In the genomic region with DNA sequence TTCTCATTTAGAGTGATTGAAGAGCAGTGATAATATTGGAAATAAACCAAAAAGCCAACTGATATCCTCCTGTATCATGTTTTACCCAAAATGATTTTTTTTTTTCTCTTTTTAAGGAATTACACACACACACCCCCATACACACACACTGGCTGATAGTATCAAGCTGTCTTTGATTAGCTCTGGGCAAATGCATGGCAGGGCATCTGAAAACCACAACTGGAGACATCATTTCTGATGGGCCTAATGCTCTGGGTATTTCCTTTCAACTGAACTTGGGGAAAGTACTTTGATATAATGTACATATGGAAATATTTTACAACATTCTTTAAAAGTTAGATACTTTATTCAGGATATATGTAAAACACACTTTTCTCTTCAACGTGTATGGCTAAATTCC, we compare ENCODE assay signal across 18 cellular contexts. TPM values are rescaled to one million over a fixed set of nuclear protein-coding genes. Genes with fewer than 3 reads are reported as not detected.
DNase-seq lines count a peak whose midpoint lies in the region; ATAC-seq and TF ChIP-seq lines count a peak whose summit lies in the region.
"Had no signal": no experiment of that assay in that cellular context is flagged by ENCODE, and none has a peak within 500 bp of the region (broad histone marks: within the 10 kb centered on the region; RNA-seq: fewer than 3 reads in every experiment).

No MANE protein-coding gene starts in this region.

- H3K4me1 Mint-ChIP-seq in CD14-positive monocyte, result no peaks in the 10 kb centered on the region
- no peaks in the 10 kb centered on the region for H3K4me1 Mint-ChIP-seq in T-cell

- H3K4me3 Mint-ChIP-seq in CD14-positive monocyte (no peak overlapping the region), T-cell (no peak overlapping the region)

- H3K27me3 Mint-ChIP-seq in CD14-positive monocyte (ENCODE audit: low read depth in 3 of 3) (no peaks in the 10 kb centered on the region), T-cell (no peaks in the 10 kb centered on the region)

- TF ChIP-seq CTCF in AG09319 (IDR thresholded peaks at IDR 0.05; ENCODE audit: low read depth, low read length) (no peak), CD14-positive monocyte (IDR thresholded peaks at IDR 0.05) (no peak)

- in situ Hi-C loops in G401 (cut with HindIII; ENCODE audit: low sequenced_read_pairs), result no loop called here

- CTCF ChIA-PET in T-cell (lab: Charles Lee), result interaction anchor here in 1 of 2 donors (0.7 kb wide), 1 partner anchor 374 kb away, joined by 5 read pairs; no protein-coding TSS in a partner anchor

- H3K36me3 Mint-ChIP-seq in CD14-positive monocyte (peaks cover 49 to 50% of the 10 kb centered on the region in 2 donors), T-cell (peaks cover 24% of the 10 kb centered on the region)

- intact Hi-C loops in CD14-positive monocyte (cut with micrococcal nuclease), result no loop called here

- ATAC-seq in SK-N-SH treated with all-trans-retinoic acid at 6 μM for 48 hours, result peak; percentile 92
- ATAC-seq in T-cell (replicated peaks in 1 of 4), result no peak

- peaks cover 0 to 5% (median 0%) of the 10 kb centered on the region in 7 donors for H3K9me3 Mint-ChIP-seq in CD14-positive monocyte
- no peaks in the 10 kb centered on the region for H3K9me3 Mint-ChIP-seq in T-cell

- H3K27ac Mint-ChIP-seq in CD14-positive monocyte (peak overlapping the region in 1 of 7 donors; percentile 10), T-cell (no peak overlapping the region)

- POLR2A ChIA-PET in T-cell (lab: Charles Lee), result interaction anchor here in 1 of 2 donors (0.7 kb wide), 1 partner anchor 627 kb away, joined by 6 read pairs; no protein-coding TSS in a partner anchor

- DNase-seq in AG09319 (ENCODE audit: extremely low read depth, low read depth) (peak; percentile 49), EL (peak; percentile 30), fibroblast of the conjunctiva (ENCODE audit: low read depth) (peak; percentile 32), cerebellar nuclear complex (lab: John Stamatoyannopoulos, UW) (no peak), CD14-positive monocyte (ENCODE audit: low spot score) (no peak), T-cell (no peak), G401 (ENCODE audit: low spot score) (no peak)
- DNase-seq: AML-193, COR-L47, MV-4-11, NCI-H187 treated with DMSO at 0.1 percent for 48 hours, NCI-H226, NCI-H524, NCI-H82, OCI-M1, RPMI8226, SIG-M5 had no signal

TF ChIP-seq in SK-N-SH treated with all-trans-retinoic acid at 6 μM for 48 hours, 23 proteins besides CTCF, POLR2A, EP300 and RAD21:
- TF ChIP-seq ZNF8 (CRISPR knock-in tag; IDR thresholded peaks at IDR 0.05), result no peak
- TF ChIP-seq ZNF565 (CRISPR knock-in tag; conservative IDR thresholded peaks at IDR 0.05; ENCODE audit: low read depth), result no peak
- TF ChIP-seq, protein P1, sequence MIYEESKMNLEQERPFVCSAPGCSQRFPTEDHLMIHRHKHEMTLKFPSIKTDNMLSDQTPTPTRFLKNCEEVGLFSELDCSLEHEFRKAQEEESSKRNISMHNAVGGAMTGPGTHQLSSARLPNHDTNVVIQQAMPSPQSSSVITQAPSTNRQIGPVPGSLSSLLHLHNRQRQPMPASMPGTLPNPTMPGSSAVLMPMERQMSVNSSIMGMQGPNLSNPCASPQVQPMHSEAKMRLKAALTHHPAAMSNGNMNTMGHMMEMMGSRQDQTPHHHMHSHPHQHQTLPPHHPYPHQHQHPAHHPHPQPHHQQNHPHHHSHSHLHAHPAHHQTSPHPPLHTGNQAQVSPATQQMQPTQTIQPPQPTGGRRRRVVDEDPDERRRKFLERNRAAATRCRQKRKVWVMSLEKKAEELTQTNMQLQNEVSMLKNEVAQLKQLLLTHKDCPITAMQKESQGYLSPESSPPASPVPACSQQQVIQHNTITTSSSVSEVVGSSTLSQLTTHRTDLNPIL (CRISPR knock-in tag; IDR thresholded peaks at IDR 0.05; ENCODE audit: low read depth), result no peak
- TF ChIP-seq GLIS3 (CRISPR knock-in tag; IDR thresholded peaks at IDR 0.05), result no peak
- TF ChIP-seq, protein P2, sequence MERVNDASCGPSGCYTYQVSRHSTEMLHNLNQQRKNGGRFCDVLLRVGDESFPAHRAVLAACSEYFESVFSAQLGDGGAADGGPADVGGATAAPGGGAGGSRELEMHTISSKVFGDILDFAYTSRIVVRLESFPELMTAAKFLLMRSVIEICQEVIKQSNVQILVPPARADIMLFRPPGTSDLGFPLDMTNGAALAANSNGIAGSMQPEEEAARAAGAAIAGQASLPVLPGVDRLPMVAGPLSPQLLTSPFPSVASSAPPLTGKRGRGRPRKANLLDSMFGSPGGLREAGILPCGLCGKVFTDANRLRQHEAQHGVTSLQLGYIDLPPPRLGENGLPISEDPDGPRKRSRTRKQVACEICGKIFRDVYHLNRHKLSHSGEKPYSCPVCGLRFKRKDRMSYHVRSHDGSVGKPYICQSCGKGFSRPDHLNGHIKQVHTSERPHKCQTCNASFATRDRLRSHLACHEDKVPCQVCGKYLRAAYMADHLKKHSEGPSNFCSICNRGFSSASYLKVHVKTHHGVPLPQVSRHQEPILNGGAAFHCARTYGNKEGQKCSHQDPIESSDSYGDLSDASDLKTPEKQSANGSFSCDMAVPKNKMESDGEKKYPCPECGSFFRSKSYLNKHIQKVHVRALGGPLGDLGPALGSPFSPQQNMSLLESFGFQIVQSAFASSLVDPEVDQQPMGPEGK (CRISPR knock-in tag; IDR thresholded peaks at IDR 0.05; ENCODE audit: borderline replicate concordance), result no peak
- no peak for TF ChIP-seq ARNTL (CRISPR knock-in tag; IDR thresholded peaks at IDR 0.05; ENCODE audit: borderline replicate concordance, low read depth)
- no peak for TF ChIP-seq ESRRG (CRISPR knock-in tag; IDR thresholded peaks at IDR 0.05)
- TF ChIP-seq CSDC2 (CRISPR knock-in tag; IDR thresholded peaks at IDR 0.05), result no peak
- no peak for TF ChIP-seq TOX (CRISPR knock-in tag; IDR thresholded peaks at IDR 0.05; ENCODE audit: borderline replicate concordance)
- TF ChIP-seq PPARA (CRISPR knock-in tag; IDR thresholded peaks at IDR 0.05; ENCODE audit: borderline replicate concordance), result no peak
- no peak for TF ChIP-seq BACH2 (CRISPR knock-in tag; IDR thresholded peaks at IDR 0.05; ENCODE audit: borderline replicate concordance)
- TF ChIP-seq ZFP3 (CRISPR knock-in tag; IDR thresholded peaks at IDR 0.05), result no peak
- TF ChIP-seq, protein P3, sequence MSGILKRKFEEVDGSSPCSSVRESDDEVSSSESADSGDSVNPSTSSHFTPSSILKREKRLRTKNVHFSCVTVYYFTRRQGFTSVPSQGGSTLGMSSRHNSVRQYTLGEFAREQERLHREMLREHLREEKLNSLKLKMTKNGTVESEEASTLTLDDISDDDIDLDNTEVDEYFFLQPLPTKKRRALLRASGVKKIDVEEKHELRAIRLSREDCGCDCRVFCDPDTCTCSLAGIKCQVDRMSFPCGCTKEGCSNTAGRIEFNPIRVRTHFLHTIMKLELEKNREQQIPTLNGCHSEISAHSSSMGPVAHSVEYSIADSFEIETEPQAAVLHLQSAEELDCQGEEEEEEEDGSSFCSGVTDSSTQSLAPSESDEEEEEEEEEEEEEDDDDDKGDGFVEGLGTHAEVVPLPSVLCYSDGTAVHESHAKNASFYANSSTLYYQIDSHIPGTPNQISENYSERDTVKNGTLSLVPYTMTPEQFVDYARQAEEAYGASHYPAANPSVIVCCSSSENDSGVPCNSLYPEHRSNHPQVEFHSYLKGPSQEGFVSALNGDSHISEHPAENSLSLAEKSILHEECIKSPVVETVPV (CRISPR knock-in tag; IDR thresholded peaks at IDR 0.05), result no peak
- no peak for TF ChIP-seq ZC3H10 (CRISPR knock-in tag; IDR thresholded peaks at IDR 0.05)
TF ChIP-seq in SK-N-SH treated with all-trans-retinoic acid at 6 μM for 48 hours: peak in this region for 0.

RNA-seq across cellular contexts. Expression of a gene that starts 14.2 kb away (rescaled TPM):
- 100 to 1,000 TPM; 149 to 156 TPM for polyA plus RNA-seq in CD14-positive monocyte
- total RNA-seq in T-cell, result 10 to 100 TPM; 25.7 to 56.0 (median 51.1) TPM
- total RNA-seq in G401 (2014; rRNA removed; shearing (Covaris generic)), result 94.7 and 100 TPM in 2 replicates

RNA-seq across cellular contexts. Expression of a gene that starts 15.9 kb away (rescaled TPM):
- 1,000 to 10,000 TPM; 1,490 to 1,519 TPM for polyA plus RNA-seq in CD14-positive monocyte
- total RNA-seq in T-cell, result 1,000 to 10,000 TPM; 2,434 to 3,142 (median 2,791) TPM
- 749 and 1,206 TPM in 2 replicates for total RNA-seq in G401 (2014; rRNA removed; shearing (Covaris generic))

Comparison
In these comparisons a context has a peak if more than half of its experiments do, and no peak if none do; other contexts are left out.
1. DNase-seq: peak in AG09319 (single experiment), EL (single experiment) and fibroblast of the conjunctiva (single experiment); none in cerebellar nuclear complex (0 of 2), CD14-positive monocyte (single experiment), T-cell (0 of 34) and G401 (single experiment).